30 cellular contexts compared by ENCODE assay signal in genomic region chr7:150824379-150825177, GRCh38. TPM values are rescaled to one million over a fixed set of nuclear protein-coding genes. Genes with fewer than 3 reads are reported as not detected.
DNase-seq lines count a peak whose midpoint lies in the region; ATAC-seq, FAIRE-seq and TF ChIP-seq lines count a peak whose summit lies in the region.
"Had no signal": no experiment of that assay in that cellular context is flagged by ENCODE, and none has a peak within 500 bp of the region (broad histone marks: within the 10 kb centered on the region; RNA-seq: fewer than 3 reads in every experiment).

No MANE protein-coding gene starts in this region.

- FAIRE-seq in K562 (lab: Jason Lieb, UNC): peak; percentile 74
- FAIRE-seq: GM12891, islet of Langerhans, small intestine had no signal

- TF ChIP-seq EP300 in K562 (IDR thresholded peaks at IDR 0.05; ENCODE audit: low read length): no peak

- H3K9me3 ChIP-seq in K562 (replicated peaks; ENCODE audit: control insufficient read depth, insufficient read depth, low read depth, low read length): peaks cover 3% of the 10 kb centered on the region; the same call in 1 of the 2 replicates
- H3K9me3 ChIP-seq: psoas muscle, thoracic aorta had no signal

- POLR2A ChIA-PET in K562 (lab: Yijun Ruan, JAX): interaction anchor here (0.6 to 1.8 kb wide), 13 partner anchors 8 to 787 kb away, joined by 3 to 8 read pairs (median 4); partner anchors contain the start of gene AOC1

- peak overlapping the region; percentile 29; the same call in 1 of the 2 replicates for H3K4me2 ChIP-seq in K562 (ENCODE audit: insufficient read depth, low read length)
- H3K4me2 ChIP-seq: hepatocyte, neural progenitor cell had no signal

- ATAC-seq in K562 (peak; percentile 99), left lobe of liver (peak; percentile 74), HG03196 (IDR thresholded peaks at IDR 0.05; ENCODE audit: unreplicated experiment) (no peak), GM19463 (IDR thresholded peaks at IDR 0.05; ENCODE audit: unreplicated experiment) (no peak)
- ATAC-seq: activated naive CD4-positive, alpha-beta T cell treated with anti-CD3 and anti-CD28 coated beads, Interleukin-2, amount 50 U/mL, for 72 hours; psoas muscle had no signal

- DNase-seq in ELR (ENCODE audit: low read depth) (peak; percentile 1), LNCaP clone FGC (ENCODE audit: low read depth) (peak; percentile 4), K562 (ENCODE audit: extremely low read depth in 1 of 4, low spot score in 3 of 4) (peak; percentile 74 to 94 (median 87)), left lobe of liver (ENCODE audit: low spot score) (peak; percentile 78), germinal center (ENCODE audit: low spot score) (no peak), SHP77 (lab: John Stamatoyannopoulos, UW) (no peak)
- DNase-seq: activated CD4-positive, alpha-beta T cell treated with anti-CD3 and anti-CD28 coated beads, Interleukin-2, amount 10 ng/mL, durations not matched to agents 24 days and 14 days; aorta; central memory CD4-positive, alpha-beta T cell; DMS153; NCI-H1436 treated with DMSO at 0.1 percent for 48 hours; NCI-H526 treated with DMSO at 0.1 percent for 48 hours; psoas muscle; SHP77 treated with DMSO at 0.1 percent for 48 hours; small intestine; stimulated activated naive CD4-positive, alpha-beta T cell had no signal

- no peaks in the 10 kb centered on the region for H3K36me3 ChIP-seq in K562 (ENCODE audit: control insufficient read depth, insufficient read depth, low read length)
- H3K36me3 ChIP-seq: neural progenitor cell, thoracic aorta had no signal

- TF ChIP-seq POLR2A in K562 (conservative IDR thresholded peaks at IDR 0.05): no peak

- TF ChIP-seq CTCF in LNCaP clone FGC (IDR thresholded peaks at IDR 0.05; ENCODE audit: control insufficient read depth, extremely low read depth, insufficient read depth) (no peak), K562 (IDR thresholded peaks at IDR 0.05 in 2 of 3, conservative IDR thresholded peaks at IDR 0.05 in 1 of 3; ENCODE audit: insufficient read depth in 2 of 3, low read depth in 1 of 3, low read length in 3 of 3) (peak; percentile 40 to 56 (median 50))

- no peaks in the 10 kb centered on the region for H3K9me1 ChIP-seq in K562 (ENCODE audit: control insufficient read depth, insufficient read depth, low read length)

- H3K9ac ChIP-seq in K562 (ENCODE audit: insufficient read depth in 1 of 2, low read depth in 2 of 2, low read length in 2 of 2): no peak overlapping the region
- H3K9ac ChIP-seq: neural progenitor cell had no signal

- H3K27ac ChIP-seq in K562 (ENCODE audit: extremely low read depth, low read depth, low read length): peak overlapping the region; percentile 37; the same call in 2 of the 3 replicates
- H3K27ac ChIP-seq: hepatocyte, HL-60, neural progenitor cell, psoas muscle, thoracic aorta had no signal

- no peaks in the 10 kb centered on the region for H3K79me2 ChIP-seq in K562 (ENCODE audit: control insufficient read depth, insufficient read depth, low read length)
- H3K79me2 ChIP-seq: hepatocyte had no signal

- peaks cover 2 to 19% of the 10 kb centered on the region in 2 experiments; a peak in 2 of 5 replicates for H3K27me3 ChIP-seq in K562 (ENCODE audit: control insufficient read depth in 2 of 2, insufficient read depth in 2 of 2, low read length in 2 of 2)
- H3K27me3 ChIP-seq: hepatocyte, neural progenitor cell had no signal

- CTCF ChIA-PET in K562 (lab: Yijun Ruan, JAX; ENCODE audit: low intra/inter-chr PET ratio): interaction anchor here (0.7 kb wide), 1 partner anchor 314 kb away, joined by 3 read pairs; no protein-coding TSS in a partner anchor

- no peaks in the 10 kb centered on the region for H4K20me1 ChIP-seq in K562 (replicated peaks; ENCODE audit: control insufficient read depth, insufficient read depth, low read length)

- peaks cover 5 to 11% of the 10 kb centered on the region in 2 experiments; a peak in 3 of 5 replicates for H3K4me1 ChIP-seq in K562 (replicated peaks in 1 of 2; ENCODE audit: control insufficient read depth in 2 of 2, insufficient read depth in 2 of 2, low read length in 2 of 2)
- H3K4me1 ChIP-seq: neural progenitor cell, psoas muscle had no signal

- H3K4me3 ChIP-seq in LNCaP clone FGC (ENCODE audit: low read depth, low read length) (no peak overlapping the region), K562 (no peak overlapping the region)
- H3K4me3 ChIP-seq: hepatocyte, neural progenitor cell, psoas muscle, thoracic aorta had no signal

- H2AFZ ChIP-seq in K562 (ENCODE audit: low read depth, low read length): peak overlapping the region; percentile 78
- H2AFZ ChIP-seq: hepatocyte, neural progenitor cell had no signal

- 52% methylated on average over 20 of the region's 20 CpGs for WGBS in K562 (ENCODE audit: insufficient coverage, low coverage, missing lambda C conversion rate)

- in situ Hi-C loops in K562 (cut with MboI): no loop called here

- intact Hi-C loops in K562 (cut with micrococcal nuclease): no loop called here

- BruUV-seq in K562 (replicated peaks; lab: Mats Ljungman, UMichigan): no TSS peak

- no peak; a peak in 1 of 4 replicates for TF ChIP-seq RAD21 in K562 (CRISPR knock-in tag; conservative IDR thresholded peaks at IDR 0.05 in 1 of 2, IDR thresholded peaks at IDR 0.05 in 1 of 2)

RNA-seq across cellular contexts. Expression of gene TMEM176A, which starts 24.0 kb away (rescaled TPM):
- not detected in 2 replicates for total RNA-seq in K562 (2011; cell fraction: chromatin; rRNA removed; ENCODE audit: low replicate concordance)
- total RNA-seq in K562 (2011; cell fraction: nucleolus; rRNA removed): not detected in 2 replicates
- total RNA-seq in K562 (2011; cell fraction: nucleoplasm; rRNA removed): not detected in 2 replicates
- total RNA-seq in K562 (2014; rRNA removed) (not detected in 2 replicates), K562 (2014; rRNA removed; fragmentation: Illumina TruSeq; extraction: Trizol) (not detected in 2 replicates), K562 (2015; rRNA removed; fragmentation: Illumina TruSeq; extraction: Trizol) (not detected in 2 replicates), K562 (2021) (0.31 TPM in 1 of 2 replicates, not detected in the other), left lobe of liver (449 TPM)
- polyA plus RNA-seq in K562 (2011; rRNA removed) (not detected in 2 replicates), K562 (2014; fragmentation: Illumina TruSeq; extraction: Trizol) (not detected in 2 replicates), K562 (2014; fragmentation: Nextera tagmentation; extraction: Ambion mirVana) (not detected), K562 (2014; rRNA removed) (not detected in 2 replicates)
- polyA plus RNA-seq in K562 (2011; cell fraction: cytosol; rRNA removed): 0.04 TPM in 1 of 2 replicates, not detected in the other
- 0.27 TPM in 1 of 2 replicates, not detected in the other for polyA plus RNA-seq in K562 (2011; cell fraction: nucleus; rRNA removed)
- polyA plus RNA-seq in K562 (2012): 0.27 and 0.32 TPM in 2 replicates
- not detected in 2 replicates for polyA minus RNA-seq in K562 (2011; rRNA and poly(A)+ RNA removed)
- not detected in 2 replicates for polyA minus RNA-seq in K562 (2011; cell fraction: cytosol; rRNA and poly(A)+ RNA removed)
- polyA minus RNA-seq in K562 (2011; cell fraction: nucleus; rRNA and poly(A)+ RNA removed): not detected in 2 replicates
- total RNA-seq: activated CD4-positive, alpha-beta T cell treated with anti-CD3 and anti-CD28 coated beads, Interleukin-2, amount 10 ng/mL, durations not matched to agents 24 days and 14 days; activated naive CD4-positive, alpha-beta T cell treated with anti-CD3 and anti-CD28 coated beads, Interleukin-2, amount 50 U/mL, for 72 hours; activated T-helper 1 cell treated with anti-CD3 and anti-CD28 coated beads, Interleukin-12 subunit alpha, Interleukin-12 subunit beta, Interleukin-2, Interleukin-4 antibody, amounts not matched to agents 30 ng/mL and 10 ng/mL and 1 ng/mL, durations not matched to agents 14 hours and 24 hours and 36 hours; dermis microvascular lymphatic vessel endothelial cell; lung microvascular endothelial cell; T-helper 1 cell treated with Interleukin-12 subunit alpha and Interleukin-12 subunit beta and Interleukin-4 antibody, amounts not matched to agents 30 ng/mL and 1 ng/mL, for 36 hours had no signal
- polyA plus RNA-seq: IgD-negative memory B cell had no signal

RNA-seq across cellular contexts. Expression of gene TMEM176B, which starts 24.4 kb away (rescaled TPM):
- not detected in 2 replicates for total RNA-seq in K562 (2011; cell fraction: chromatin; rRNA removed; ENCODE audit: low replicate concordance)
- not detected in 2 replicates for total RNA-seq in K562 (2011; cell fraction: nucleolus; rRNA removed)
- total RNA-seq in K562 (2011; cell fraction: nucleoplasm; rRNA removed): not detected in 2 replicates
- total RNA-seq in K562 (2014; rRNA removed): not detected in 2 replicates
- not detected in 2 replicates for total RNA-seq in K562 (2014; rRNA removed; fragmentation: Illumina TruSeq; extraction: Trizol)
- 0.15 TPM in 1 of 2 replicates, not detected in the other for total RNA-seq in K562 (2015; rRNA removed; fragmentation: Illumina TruSeq; extraction: Trizol)
- 0.60 and 0.76 TPM in 2 replicates for total RNA-seq in K562 (2021)
- polyA plus RNA-seq in K562 (2011; rRNA removed): not detected in 2 replicates
- not detected in 2 replicates for polyA plus RNA-seq in K562 (2011; cell fraction: cytosol; rRNA removed)
- not detected in 2 replicates for polyA plus RNA-seq in K562 (2011; cell fraction: nucleus; rRNA removed)
- 0.21 and 0.69 TPM in 2 replicates for polyA plus RNA-seq in K562 (2012)
- not detected in 2 replicates for polyA plus RNA-seq in K562 (2014; fragmentation: Illumina TruSeq; extraction: Trizol)
- polyA plus RNA-seq in K562 (2014; fragmentation: Nextera tagmentation; extraction: Ambion mirVana): not detected
- polyA plus RNA-seq in K562 (2014; rRNA removed): 0.19 TPM in 1 of 2 replicates, not detected in the other
- polyA minus RNA-seq in K562 (2011; rRNA and poly(A)+ RNA removed): not detected in 2 replicates
- polyA minus RNA-seq in K562 (2011; cell fraction: cytosol; rRNA and poly(A)+ RNA removed): not detected in 2 replicates
- not detected in 2 replicates for polyA minus RNA-seq in K562 (2011; cell fraction: nucleus; rRNA and poly(A)+ RNA removed)
- 906 TPM for total RNA-seq in left lobe of liver
- total RNA-seq: activated CD4-positive, alpha-beta T cell treated with anti-CD3 and anti-CD28 coated beads, Interleukin-2, amount 10 ng/mL, durations not matched to agents 24 days and 14 days; activated naive CD4-positive, alpha-beta T cell treated with anti-CD3 and anti-CD28 coated beads, Interleukin-2, amount 50 U/mL, for 72 hours; activated T-helper 1 cell treated with anti-CD3 and anti-CD28 coated beads, Interleukin-12 subunit alpha, Interleukin-12 subunit beta, Interleukin-2, Interleukin-4 antibody, amounts not matched to agents 30 ng/mL and 10 ng/mL and 1 ng/mL, durations not matched to agents 14 hours and 24 hours and 36 hours; dermis microvascular lymphatic vessel endothelial cell; lung microvascular endothelial cell; T-helper 1 cell treated with Interleukin-12 subunit alpha and Interleukin-12 subunit beta and Interleukin-4 antibody, amounts not matched to agents 30 ng/mL and 1 ng/mL, for 36 hours had no signal

RNA-seq across cellular contexts. Expression of gene AOC1, which starts 27.7 kb away (rescaled TPM):
- total RNA-seq in K562 (2011; cell fraction: chromatin; rRNA removed; ENCODE audit: low replicate concordance): not detected in 2 replicates
- total RNA-seq in K562 (2011; cell fraction: nucleolus; rRNA removed): not detected in 2 replicates
- not detected in 2 replicates for total RNA-seq in K562 (2011; cell fraction: nucleoplasm; rRNA removed)
- total RNA-seq in K562 (2014; rRNA removed) (not detected in 2 replicates), K562 (2014; rRNA removed; fragmentation: Illumina TruSeq; extraction: Trizol) (not detected in 2 replicates), K562 (2015; rRNA removed; fragmentation: Illumina TruSeq; extraction: Trizol) (not detected in 2 replicates), K562 (2021) (not detected in 2 replicates), left lobe of liver (18.9 TPM)
- polyA plus RNA-seq in K562 (2011; rRNA removed) (not detected in 2 replicates), K562 (2014; fragmentation: Illumina TruSeq; extraction: Trizol) (not detected in 2 replicates), K562 (2014; fragmentation: Nextera tagmentation; extraction: Ambion mirVana) (not detected), K562 (2014; rRNA removed) (not detected in 2 replicates)
- not detected in 2 replicates for polyA plus RNA-seq in K562 (2011; cell fraction: cytosol; rRNA removed)
- not detected in 2 replicates for polyA plus RNA-seq in K562 (2011; cell fraction: nucleus; rRNA removed)
- polyA plus RNA-seq in K562 (2012): not detected in 2 replicates
- not detected in 2 replicates for polyA minus RNA-seq in K562 (2011; rRNA and poly(A)+ RNA removed)
- polyA minus RNA-seq in K562 (2011; cell fraction: cytosol; rRNA and poly(A)+ RNA removed): not detected in 2 replicates
- not detected in 2 replicates for polyA minus RNA-seq in K562 (2011; cell fraction: nucleus; rRNA and poly(A)+ RNA removed)
- total RNA-seq: activated CD4-positive, alpha-beta T cell treated with anti-CD3 and anti-CD28 coated beads, Interleukin-2, amount 10 ng/mL, durations not matched to agents 24 days and 14 days; activated naive CD4-positive, alpha-beta T cell treated with anti-CD3 and anti-CD28 coated beads, Interleukin-2, amount 50 U/mL, for 72 hours; activated T-helper 1 cell treated with anti-CD3 and anti-CD28 coated beads, Interleukin-12 subunit alpha, Interleukin-12 subunit beta, Interleukin-2, Interleukin-4 antibody, amounts not matched to agents 30 ng/mL and 10 ng/mL and 1 ng/mL, durations not matched to agents 14 hours and 24 hours and 36 hours; dermis microvascular lymphatic vessel endothelial cell; lung microvascular endothelial cell; T-helper 1 cell treated with Interleukin-12 subunit alpha and Interleukin-12 subunit beta and Interleukin-4 antibody, amounts not matched to agents 30 ng/mL and 1 ng/mL, for 36 hours; thoracic aorta had no signal

Comparison
In these comparisons a context has a peak if more than half of its experiments do, and no peak if none do; other contexts are left out.
1. DNase-seq: peak in ELR (single experiment), LNCaP clone FGC (single experiment), K562 (4 of 4) and left lobe of liver (single experiment); none in germinal center (single experiment) and SHP77 (0 of 2).
2. ATAC-seq: peak in K562 (single experiment) and left lobe of liver (single experiment); none in HG03196 (single experiment) and GM19463 (single experiment).
3. RNA of gene TMEM176A, which starts 24.0 kb away (total RNA-seq): 449 TPM in left lobe of liver (single experiment); 0.31 TPM in K562; every median in the first group is over 100 times any median in the second.
4. RNA of gene TMEM176B, which starts 24.4 kb away (total RNA-seq): 906 TPM in left lobe of liver (single experiment); 0.15 to 0.76 TPM in K562; every median in the first group is over 100 times any median in the second.
5. RNA of gene AOC1, which starts 27.7 kb away (total RNA-seq): 18.9 TPM in left lobe of liver (single experiment); not detected in K562; every median in the first group is over 10 times any median in the second.